9 cellular contexts compared by ENCODE assay signal in the genomic region with DNA sequence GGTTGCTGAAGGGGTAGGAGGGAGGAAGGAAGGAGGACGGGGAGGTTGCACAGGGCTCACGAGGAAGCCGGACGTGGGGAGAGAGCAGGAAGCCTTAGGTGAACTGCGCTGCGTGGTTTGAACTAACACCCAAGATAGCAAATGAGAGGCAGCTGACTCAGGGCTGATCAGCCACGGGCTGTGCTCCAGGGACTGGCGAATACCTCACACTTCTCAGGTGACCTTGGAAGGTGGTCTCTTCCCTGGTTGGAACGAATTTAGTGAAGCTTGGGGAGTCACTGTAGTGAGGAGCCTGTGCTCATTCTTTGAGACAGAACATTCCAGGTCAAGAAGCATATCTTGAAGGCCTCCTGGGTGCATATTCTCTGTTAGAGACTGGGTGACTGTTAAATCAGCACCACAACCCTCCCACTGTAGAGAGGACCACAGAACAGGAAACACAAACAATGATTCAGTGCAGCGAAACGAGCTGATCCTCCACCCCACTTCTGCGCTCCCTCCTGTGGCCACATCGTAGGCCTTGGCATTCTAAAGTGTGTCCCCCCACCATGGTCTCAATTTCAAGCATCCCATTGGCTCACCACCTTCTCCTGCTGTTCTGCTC. TPM values are rescaled to one million over a fixed set of nuclear protein-coding genes. Genes with fewer than 3 reads are reported as not detected.
DNase-seq lines count a peak whose midpoint lies in the region; ATAC-seq, FAIRE-seq and TF ChIP-seq lines count a peak whose summit lies in the region.
"Had no signal": no experiment of that assay in that cellular context is flagged by ENCODE, and none has a peak within 500 bp of the region (broad histone marks: within the 10 kb centered on the region; RNA-seq: fewer than 3 reads in every experiment).

No MANE protein-coding gene starts in this region.

- peak overlapping the region; percentile 9 for H3K27ac ChIP-seq in osteoblast (ENCODE audit: low read depth, low read length)
- peak overlapping the region in 2 of 4 donors; percentile 45 to 49 for H3K27ac ChIP-seq in gastroesophageal sphincter

- peaks cover 32% of the 10 kb centered on the region for H3K4me1 ChIP-seq in osteoblast (ENCODE audit: insufficient read depth, low read length)
- peaks cover 5 to 40% (median 24%) of the 10 kb centered on the region in 3 donors for H3K4me1 ChIP-seq in gastroesophageal sphincter

- no peaks in the 10 kb centered on the region for H4K20me1 ChIP-seq in osteoblast (ENCODE audit: insufficient read depth, low read length)

- WGBS in gastroesophageal sphincter (ENCODE audit: low coverage in 1 of 2), 2 donors: 24 to 54% methylated on average over 2 to 13 of the region's 13 CpGs

- TF ChIP-seq POLR2A in gastroesophageal sphincter (IDR thresholded peaks at IDR 0.05): no peak

- H3K9me3 ChIP-seq in osteoblast (ENCODE audit: low read depth, low read length): no peaks in the 10 kb centered on the region
- no peaks in the 10 kb centered on the region for H3K9me3 ChIP-seq in gastroesophageal sphincter

- no peak for FAIRE-seq in bronchial epithelial cell (lab: Jason Lieb, UNC)
- FAIRE-seq: A204.1 had no signal

- TF ChIP-seq CTCF in bronchial epithelial cell (IDR thresholded peaks at IDR 0.05; ENCODE audit: insufficient read depth, low read length, severe bottlenecking) (peak; percentile 43), osteoblast (IDR thresholded peaks at IDR 0.05; ENCODE audit: extremely low read depth, low read depth, low read length) (peak; percentile 29), gastroesophageal sphincter (IDR thresholded peaks at IDR 0.05) (no peak)

- no peaks in the 10 kb centered on the region for H3K79me2 ChIP-seq in osteoblast (ENCODE audit: insufficient read depth, low read length)

- no peaks in the 10 kb centered on the region for H3K27me3 ChIP-seq in bronchial epithelial cell (ENCODE audit: control insufficient read depth, insufficient read depth, low read length)
- no peaks in the 10 kb centered on the region for H3K27me3 ChIP-seq in osteoblast (ENCODE audit: insufficient read depth, low read length)
- H3K27me3 ChIP-seq in gastroesophageal sphincter: no peaks in the 10 kb centered on the region

- DNase-seq in SIG-M5 treated with dmso at 0.1 percent for 504 hours (lab: John Stamatoyannopoulos, UW; ENCODE audit: unreplicated experiment) (peak; percentile 14), SIG-M5 (lab: John Stamatoyannopoulos, UW) (no peak), UCSD-AML1 (lab: John Stamatoyannopoulos, UW; ENCODE audit: unreplicated experiment) (peak; percentile 76), bronchial epithelial cell (ENCODE audit: low read depth) (peak; percentile 68), osteoblast (ENCODE audit: insufficient read length, low spot score, missing footprints) (peak; percentile 97), RKO (ENCODE audit: low spot score) (no peak)

- H3K36me3 ChIP-seq in bronchial epithelial cell (ENCODE audit: control insufficient read depth, insufficient read depth, low read length) (no peaks in the 10 kb centered on the region), osteoblast (ENCODE audit: insufficient read depth, low read length) (no peaks in the 10 kb centered on the region), gastroesophageal sphincter (no peaks in the 10 kb centered on the region)

- ATAC-seq in GM18870 (IDR thresholded peaks at IDR 0.05; ENCODE audit: unreplicated experiment): no peak
- ATAC-seq in gastroesophageal sphincter: no peak

- no peak for TF ChIP-seq EP300 in gastroesophageal sphincter (IDR thresholded peaks at IDR 0.05)

- H3K4me3 ChIP-seq in bronchial epithelial cell (ENCODE audit: low read depth, low read length) (no peak overlapping the region), osteoblast (ENCODE audit: insufficient read depth, low read length) (no peak overlapping the region), gastroesophageal sphincter (no peak overlapping the region)

- peak overlapping the region; percentile 25 for H2AFZ ChIP-seq in osteoblast (ENCODE audit: low read length)

- H3K4me2 ChIP-seq in osteoblast (ENCODE audit: insufficient read depth, low read length): peak overlapping the region; percentile 49

RNA-seq across cellular contexts. Expression of a gene that starts 33.8 kb away (rescaled TPM):
- total RNA-seq in bronchial epithelial cell (under 0.01 TPM in 1 of 2 replicates, not detected in the other), osteoblast (under 0.01 and 0.72 TPM in 2 replicates), gastroesophageal sphincter (1 to 10 TPM; 1.5 to 3.8 (median 1.9) TPM)

RNA-seq across cellular contexts. Expression of a gene that starts 59.4 kb away (rescaled TPM):
- total RNA-seq in bronchial epithelial cell (not detected in 2 replicates), osteoblast (not detected in 2 replicates), gastroesophageal sphincter (under 1 TPM in 1 of 4 donors, not detected in 3; under 0.01 TPM)

Comparison
In these comparisons a context has a peak if more than half of its experiments do, and no peak if none do; other contexts are left out.
1. DNase-seq: peak in SIG-M5 treated with dmso at 0.1 percent for 504 hours (single experiment), UCSD-AML1 (single experiment), bronchial epithelial cell (single experiment) and osteoblast (single experiment); none in SIG-M5 (single experiment) and RKO (single experiment).
2. CTCF ChIP-seq: peak in bronchial epithelial cell (single experiment) and osteoblast (single experiment); none in gastroesophageal sphincter (0 of 4).